ENCODE assay signal across 9 cellular contexts in genomic region chr3:122497425-122497824, GRCh38. TPM values are rescaled to one million over a fixed set of nuclear protein-coding genes. Genes with fewer than 3 reads are reported as not detected.
DNase-seq lines count a peak whose midpoint lies in the region; ATAC-seq and TF ChIP-seq lines count a peak whose summit lies in the region.
"Had no signal": no experiment of that assay in that cellular context is flagged by ENCODE, and none has a peak within 500 bp of the region (broad histone marks: within the 10 kb centered on the region; RNA-seq: fewer than 3 reads in every experiment).

No MANE protein-coding gene starts in this region.

- H3K27ac Mint-ChIP-seq in activated CD8-positive, alpha-beta memory T cell treated with anti-CD3 and anti-CD28 coated beads, Interleukin-2, amount 10 ng/mL, durations not matched to agents 7 days and 5 days = no peak overlapping the region

- POLR2A ChIA-PET in Panc1 (lab: Charles Lee) = no interaction called here

- H3K4me1 Mint-ChIP-seq in activated CD8-positive, alpha-beta memory T cell treated with anti-CD3 and anti-CD28 coated beads, Interleukin-2, amount 10 ng/mL, durations not matched to agents 7 days and 5 days = peaks cover 34% of the 10 kb centered on the region

- TF ChIP-seq CTCF in Panc1 (IDR thresholded peaks at IDR 0.05) (no peak), epithelial cell of esophagus (IDR thresholded peaks at IDR 0.05; ENCODE audit: insufficient read depth, low read depth, low read length, missing control alignments) (no peak), thyroid gland (IDR thresholded peaks at IDR 0.05) (no peak)

- CTCF ChIA-PET in activated CD8-positive, alpha-beta memory T cell treated with anti-CD3 and anti-CD28 coated beads, Interleukin-2, amount 10 ng/mL, durations not matched to agents 7 days and 5 days (lab: Charles Lee) = interaction anchor here (1.5 kb wide), 1 partner anchor 9 kb away, joined by 4 read pairs; no protein-coding TSS in a partner anchor
- CTCF ChIA-PET in Panc1 (lab: Charles Lee) = no interaction called here

- H3K9me3 ChIP-seq in Panc1 (ENCODE audit: control insufficient read depth, insufficient read depth, low read depth, low read length) = no peaks in the 10 kb centered on the region
- H3K9me3 ChIP-seq in thyroid gland = no peaks in the 10 kb centered on the region

- H3K27me3 ChIP-seq in Panc1 (ENCODE audit: control insufficient read depth, insufficient read depth, low read length) (no peaks in the 10 kb centered on the region), thyroid gland (no peaks in the 10 kb centered on the region)

- H3K4me1 ChIP-seq in Panc1 (ENCODE audit: control insufficient read depth, insufficient read depth, low read length) (no peaks in the 10 kb centered on the region), thyroid gland (peaks cover 0 to 5% of the 10 kb centered on the region in 2 donors)

- ATAC-seq in activated CD8-positive, alpha-beta memory T cell treated with anti-CD3 and anti-CD28 coated beads, Interleukin-2, amount 10 ng/mL, durations not matched to agents 7 days and 5 days = peak; percentile 88
- peak; percentile 67 for ATAC-seq in HG02852 (IDR thresholded peaks at IDR 0.05; ENCODE audit: unreplicated experiment)
- peak; percentile 72 for ATAC-seq in Panc1

- H3K27ac ChIP-seq in Panc1 (ENCODE audit: low read length) (no peak overlapping the region), thyroid gland (no peak overlapping the region)

- H3K36me3 ChIP-seq in Panc1 (ENCODE audit: control insufficient read depth, insufficient read depth, low read length) (peaks cover 7% of the 10 kb centered on the region), thyroid gland (peaks cover 7 to 15% of the 10 kb centered on the region in 2 donors)

- no TSS peak for BruUV-seq in Panc1 (replicated peaks; lab: Mats Ljungman, UMichigan)

- WGBS in thyroid gland, 2 donors = 69 to 72% methylated on average over 1 of the region's 1 CpG

- peaks cover 35% of the 10 kb centered on the region for H3K36me3 Mint-ChIP-seq in activated CD8-positive, alpha-beta memory T cell treated with anti-CD3 and anti-CD28 coated beads, Interleukin-2, amount 10 ng/mL, durations not matched to agents 7 days and 5 days

- no peaks in the 10 kb centered on the region for H3K9me3 Mint-ChIP-seq in activated CD8-positive, alpha-beta memory T cell treated with anti-CD3 and anti-CD28 coated beads, Interleukin-2, amount 10 ng/mL, durations not matched to agents 7 days and 5 days (ENCODE audit: low read depth)
- H3K9me3 Mint-ChIP-seq: CD8-positive, alpha-beta memory T cell had no signal

- H3K4me3 ChIP-seq in Panc1 (ENCODE audit: low read depth in 2 of 2, low read length in 2 of 2) (no peak overlapping the region), epithelial cell of esophagus (ENCODE audit: low read length) (no peak overlapping the region), thyroid gland (replicated peaks in 1 of 3) (no peak overlapping the region)

- in situ Hi-C loops in Panc1 (cut with HindIII; ENCODE audit: low pct_unique_long_range_greater_than_20kb, low sequenced_read_pairs) = no loop called here

- H3K4me3 Mint-ChIP-seq in activated CD8-positive, alpha-beta memory T cell treated with anti-CD3 and anti-CD28 coated beads, Interleukin-2, amount 10 ng/mL, durations not matched to agents 7 days and 5 days = no peak overlapping the region

- H3K27me3 Mint-ChIP-seq in activated CD8-positive, alpha-beta memory T cell treated with anti-CD3 and anti-CD28 coated beads, Interleukin-2, amount 10 ng/mL, durations not matched to agents 7 days and 5 days = peaks cover 3% of the 10 kb centered on the region
- H3K27me3 Mint-ChIP-seq: CD8-positive, alpha-beta memory T cell had no signal

- intact Hi-C loops in Panc1 (cut with micrococcal nuclease; ENCODE audit: unreplicated experiment) (no loop called here), thyroid gland (cut with DNase I) (no loop called here)

- TF ChIP-seq POLR2A in thyroid gland (IDR thresholded peaks at IDR 0.05) = no peak

- DNase-seq in activated CD8-positive, alpha-beta memory T cell treated with anti-CD3 and anti-CD28 coated beads, Interleukin-2, amount 10 ng/mL, durations not matched to agents 7 days and 5 days = peak; percentile 64
- DNase-seq in activated CD8-positive, alpha-beta memory T cell treated with anti-CD3 and anti-CD28 coated beads, Interleukin-2, amount 50 U/mL, for 48 hours = no peak
- DNase-seq in Panc1 (ENCODE audit: low read depth, low spot score) (peak; percentile 43), epithelial cell of esophagus (ENCODE audit: low read depth) (peak; percentile 94), cerebellar cortex (ENCODE audit: low spot score) (no peak), thyroid gland (no peak)
- DNase-seq in activated effector memory CD4-positive, alpha-beta T cell treated with anti-CD3 and anti-CD28 coated beads, Interleukin-2, amount 50 U/mL, for 16 hours = no peak

RNA-seq across cellular contexts. Expression of gene KPNA1, which starts 17.3 kb away (rescaled TPM):
- total RNA-seq in activated CD8-positive, alpha-beta memory T cell treated with anti-CD3 and anti-CD28 coated beads, Interleukin-2, amount 10 ng/mL, durations not matched to agents 7 days and 5 days = 10 to 100 TPM; 45.2 to 65.6 TPM
- total RNA-seq in Panc1 (2021; ENCODE audit: unreplicated experiment) (118 TPM), thyroid gland (10 to 100 TPM; 33.8 to 61.8 (median 40.9) TPM)
- polyA plus RNA-seq in Panc1 (2012; ENCODE audit: insufficient read length) = 44.9 TPM

Comparison
In these comparisons a context has a peak if more than half of its experiments do, and no peak if none do; other contexts are left out.
1. DNase-seq: peak in activated CD8-positive, alpha-beta memory T cell treated with anti-CD3 and anti-CD28 coated beads, Interleukin-2, amount 10 ng/mL, durations not matched to agents 7 days and 5 days (single experiment), Panc1 (single experiment) and epithelial cell of esophagus (single experiment); none in activated CD8-positive, alpha-beta memory T cell treated with anti-CD3 and anti-CD28 coated beads, Interleukin-2, amount 50 U/mL, for 48 hours (single experiment), cerebellar cortex (single experiment), thyroid gland (0 of 2) and activated effector memory CD4-positive, alpha-beta T cell treated with anti-CD3 and anti-CD28 coated beads, Interleukin-2, amount 50 U/mL, for 16 hours (single experiment).
2. Peak in every context shown above with its lines, with median percentiles within 50 percentile points of each other: ATAC-seq.